Comparison of ENCODE assay signal across 8 cellular contexts in the genomic region with DNA sequence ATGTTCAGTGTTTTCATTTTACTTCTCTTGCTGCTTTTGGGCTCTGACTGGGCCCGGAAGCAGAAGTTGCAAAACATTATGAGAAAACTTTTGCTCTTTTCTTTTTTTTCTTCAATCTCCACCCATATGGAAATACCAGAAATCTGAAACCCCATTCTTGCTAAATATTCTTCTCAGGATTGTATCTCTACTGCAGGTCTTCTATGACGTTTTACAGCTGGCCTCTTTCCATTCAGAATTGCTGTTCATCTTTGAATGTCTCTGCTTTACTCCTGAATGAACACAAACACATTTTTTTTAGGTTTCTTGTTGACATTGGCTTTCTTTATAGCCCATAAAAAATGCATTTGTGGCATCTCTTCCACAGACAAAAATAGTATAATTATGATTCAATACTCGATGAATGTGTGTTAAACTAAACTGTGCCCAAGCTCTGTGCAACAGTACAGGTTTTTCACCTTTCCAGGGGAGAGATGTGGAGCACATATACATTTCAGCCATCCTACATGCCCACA. TPM values are rescaled to one million over a fixed set of nuclear protein-coding genes. Genes with fewer than 3 reads are reported as not detected.
A peak's percentile ranks its signal among the peaks of the same experiment; 100 is the strongest.
DNase-seq lines count a peak whose midpoint lies in the region; ATAC-seq and TF ChIP-seq lines count a peak whose summit lies in the region.

No MANE protein-coding gene starts in this region.

- TF ChIP-seq POLR2A in HCT116 (IDR thresholded peaks at IDR 0.05; ENCODE audit: borderline replicate concordance, extremely low read depth, insufficient read depth, insufficient read length) (no peak), NB4 (IDR thresholded peaks at IDR 0.05; ENCODE audit: extremely low read depth, insufficient read length) (no peak)

- no peaks in the 10 kb centered on the region for H4K20me1 ChIP-seq in HCT116 (ENCODE audit: insufficient read depth)

- H3K27ac Mint-ChIP-seq in natural killer cell (peak overlapping the region; percentile 90 to 94), Caco-2 (ENCODE audit: unreplicated experiment) (no peak overlapping the region)

- CTCF ChIA-PET in HCT116 (lab: Charles Lee) = no interaction called here
- CTCF ChIA-PET in Caco-2 (lab: Charles Lee) = no interaction called here

- no peaks in the 10 kb centered on the region for H3K79me2 ChIP-seq in HCT116 (ENCODE audit: insufficient read depth, low read length)

- H3K27ac ChIP-seq in HCT116 (ENCODE audit: low read depth, low read length) = no peak overlapping the region

- H3K4me1 ChIP-seq in HCT116 (ENCODE audit: control insufficient read depth in 1 of 2, insufficient read depth in 2 of 2, low read length in 2 of 2) (no peaks in the 10 kb centered on the region), Caco-2 (peaks cover 3% of the 10 kb centered on the region; the same call in 1 of the 2 replicates)

- no peak for TF ChIP-seq RAD21 in HCT116 (IDR thresholded peaks at IDR 0.05; ENCODE audit: low read depth)

- no peaks in the 10 kb centered on the region for H3K9me2 ChIP-seq in HCT116 (ENCODE audit: insufficient read depth)

- no peaks in the 10 kb centered on the region for H3K36me3 ChIP-seq in HCT116 (ENCODE audit: control insufficient read depth in 1 of 2, insufficient read depth in 2 of 2, low read length in 2 of 2)
- H3K36me3 ChIP-seq in Caco-2 (ENCODE audit: control insufficient read depth, insufficient read depth, low read length) = no peaks in the 10 kb centered on the region

- H3K9ac ChIP-seq in HCT116 (ENCODE audit: low read length) = no peak overlapping the region

- intact Hi-C loops in HCT116 (cut with micrococcal nuclease) (no loop called here), natural killer cell (cut with micrococcal nuclease) (loop anchor here (1.0 to 5.0 kb wide), 3 partner anchors 15 to 35 kb away; no protein-coding TSS in a partner anchor), Caco-2 (cut with micrococcal nuclease; ENCODE audit: unreplicated experiment) (no loop called here)

- H3K9me3 ChIP-seq in HCT116 (ENCODE audit: control insufficient read depth in 1 of 2, insufficient read depth in 1 of 2, low read depth in 1 of 2, low read length in 2 of 2) (no peaks in the 10 kb centered on the region), Caco-2 (no peaks in the 10 kb centered on the region)

- H3K4me3 Mint-ChIP-seq in natural killer cell = peak overlapping the region; percentile 85
- H3K4me3 Mint-ChIP-seq in Caco-2 (ENCODE audit: unreplicated experiment) = no peak overlapping the region

- no peak overlapping the region for H3K4me3 ChIP-seq in HCT116 (replicated peaks in 1 of 2; ENCODE audit: low read depth in 1 of 2, low read length in 2 of 2)
- H3K4me3 ChIP-seq in NB4 (ENCODE audit: low read depth, low read length) = peak overlapping the region; percentile 42
- H3K4me3 ChIP-seq in Caco-2 (ENCODE audit: low read depth, low read length) = no peak overlapping the region

- peak; percentile 48 for ATAC-seq in GM18498 (IDR thresholded peaks at IDR 0.05; ENCODE audit: unreplicated experiment)
- no peak for ATAC-seq in HCT116
- ATAC-seq in natural killer cell = peak; percentile 39 to 66 (median 55)

- no peaks in the 10 kb centered on the region for H3K36me3 Mint-ChIP-seq in natural killer cell
- H3K36me3 Mint-ChIP-seq in Caco-2 (ENCODE audit: insufficient read depth, unreplicated experiment) = no peaks in the 10 kb centered on the region

- BruUV-seq in HCT116 (replicated peaks; lab: Mats Ljungman, UMichigan) (no TSS peak), Caco-2 (replicated peaks; lab: Mats Ljungman, UMichigan) (no TSS peak)

- H3K9me3 Mint-ChIP-seq in natural killer cell (no peaks in the 10 kb centered on the region), Caco-2 (ENCODE audit: unreplicated experiment) (no peaks in the 10 kb centered on the region)

- no peak for DNase-seq in HCT116 (ENCODE audit: low read depth, low spot score)
- DNase-seq in NB4 (ENCODE audit: low read depth) = peak; percentile 75
- DNase-seq in amniotic stem cell (lab: John Stamatoyannopoulos, UW) = peak; percentile 86
- no peak for DNase-seq in natural killer cell
- no peak for DNase-seq in GM19240 (ENCODE audit: insufficient read length, low spot score)
- DNase-seq in DMS53 treated with DMSO at 0.1 percent for 48 hours (lab: John Stamatoyannopoulos, UW; ENCODE audit: unreplicated experiment) = no peak
- no peak for DNase-seq in Caco-2

- H3K27me3 Mint-ChIP-seq in natural killer cell (ENCODE audit: low read depth in 2 of 2) (no peaks in the 10 kb centered on the region), Caco-2 (ENCODE audit: insufficient read depth, unreplicated experiment) (no peaks in the 10 kb centered on the region)

- no peak for TF ChIP-seq CTCF in HCT116 (IDR thresholded peaks at IDR 0.05 in 2 of 3, conservative IDR thresholded peaks at IDR 0.05 in 1 of 3; ENCODE audit: borderline replicate concordance in 1 of 3, insufficient read depth in 1 of 3, low read depth in 2 of 3, low read length in 2 of 3)
- no peak for TF ChIP-seq CTCF in NB4 (IDR thresholded peaks at IDR 0.05; ENCODE audit: low read depth, low read length)
- TF ChIP-seq CTCF in natural killer cell (IDR thresholded peaks at IDR 0.05) = no peak
- no peak for TF ChIP-seq CTCF in Caco-2 (IDR thresholded peaks at IDR 0.05; ENCODE audit: insufficient read depth in 1 of 2, low read depth in 1 of 2, low read length in 1 of 2, severe bottlenecking in 1 of 2, unreplicated experiment in 1 of 2)

- H3K4me1 Mint-ChIP-seq in natural killer cell = peaks cover 61 to 63% of the 10 kb centered on the region in 2 donors
- no peaks in the 10 kb centered on the region for H3K4me1 Mint-ChIP-seq in Caco-2 (ENCODE audit: low read depth, unreplicated experiment)

- H3K4me2 ChIP-seq in HCT116 (ENCODE audit: low read length) = no peak overlapping the region

- POLR2A ChIA-PET in HCT116 (lab: Charles Lee) = no interaction called here
- POLR2A ChIA-PET in Caco-2 (lab: Charles Lee) = no interaction called here

- peak overlapping the region; percentile 26 for H2AFZ ChIP-seq in HCT116 (ENCODE audit: low read depth, low read length, poor library complexity, severe bottlenecking)

- RAD21 ChIA-PET in HCT116 (lab: Charles Lee; ENCODE audit: low non-redundant PET in 1 of 2, low total read pairs in 2 of 2, uncharacterized antibody in 2 of 2, unreplicated experiment in 2 of 2) = no interaction called here

- no peaks in the 10 kb centered on the region for H3K27me3 ChIP-seq in HCT116 (ENCODE audit: insufficient read depth, low read length)
- H3K27me3 ChIP-seq in Caco-2 (replicated peaks; ENCODE audit: control insufficient read depth, insufficient read depth, low read length) = no peaks in the 10 kb centered on the region

TF ChIP-seq in HCT116, 20 proteins besides CTCF, POLR2A, EP300 and RAD21 (continues in another document):
- TF ChIP-seq REST (IDR thresholded peaks at IDR 0.05; ENCODE audit: low read depth) (no peak), EZH2phosphoT487 (IDR thresholded peaks at IDR 0.05; ENCODE audit: borderline replicate concordance) (no peak), EGR1 (IDR thresholded peaks at IDR 0.05; ENCODE audit: low read depth) (no peak), SIN3A (IDR thresholded peaks at IDR 0.05; ENCODE audit: low read depth) (no peak), TCF7L2 (IDR thresholded peaks at IDR 0.05; ENCODE audit: borderline replicate concordance, extremely low read depth, insufficient read depth, insufficient read length) (no peak), ZNF274 (IDR thresholded peaks at IDR 0.05; ENCODE audit: low read depth, low read length) (no peak), EZH2 (IDR thresholded peaks at IDR 0.05) (no peak), SP1 (IDR thresholded peaks at IDR 0.05; ENCODE audit: low read depth) (no peak), ZBTB33 (IDR thresholded peaks at IDR 0.05; ENCODE audit: extremely low read depth, insufficient replicate concordance, low read length) (no peak), FOSL1 (IDR thresholded peaks at IDR 0.05; ENCODE audit: low read depth) (no peak)

RNA-seq across cellular contexts. Expression of gene PTPRC, which starts 18.8 kb away (rescaled TPM):
- 1.2 TPM for total RNA-seq in HCT116 (2021; ENCODE audit: unreplicated experiment)
- 0.08 TPM in 1 of 2 replicates, not detected in the other for polyA plus RNA-seq in HCT116 (2012)
- 1,000 to 10,000 TPM; 1,142 to 1,334 (median 1,200) TPM for total RNA-seq in natural killer cell
- total RNA-seq in Caco-2 (2022) = 0.25 and 0.65 TPM in 2 replicates

Comparison
In these comparisons a context has a peak if more than half of its experiments do, and no peak if none do; other contexts are left out.
1. DNase-seq: peak in NB4 (single experiment) and amniotic stem cell (single experiment); none in HCT116 (single experiment), natural killer cell (single experiment), GM19240 (single experiment), DMS53 treated with DMSO at 0.1 percent for 48 hours (single experiment) and Caco-2 (0 of 2).
2. RNA of gene PTPRC, which starts 18.8 kb away (total RNA-seq): 1,142 to 1,334 TPM in natural killer cell; 1.2 TPM in HCT116 (single experiment) and 0.25 to 0.65 TPM in Caco-2; every median in the first group is over 100 times any median in the second.